38 cellular contexts compared by ENCODE assay signal in genomic region chr12:8894986-8895385, GRCh38.
"Had no signal": no experiment of that assay in that cellular context is flagged by ENCODE, and none has a peak within 500 bp of the region (broad histone marks: within the 10 kb centered on the region; RNA-seq: fewer than 3 reads in every experiment).

No MANE protein-coding gene starts in this region.

- H3K36me3 ChIP-seq: ascending aorta, cardiac muscle cell had no signal

- DNase-seq: activated B cell treated with CpG ODN at 0.5 μM for 24 hours; activated CD4-positive, alpha-beta memory T cell treated with anti-CD3 and anti-CD28 coated beads for 36 hours; activated CD4-positive, alpha-beta T cell treated with anti-CD3 and anti-CD28 coated beads for 4 hours; activated CD4-positive, alpha-beta T cell treated with anti-CD3 and anti-CD28 coated beads, Interleukin-2, amount 10 ng/mL, durations not matched to agents 24 days and 14 days; activated CD4-positive, alpha-beta T cell treated with anti-CD3 and anti-CD28 coated beads, Interleukin-2, amount 50 U/mL, for 1 hour; activated CD4-positive, alpha-beta T cell treated with anti-CD3 and anti-CD28 coated beads, Interleukin-2, amount 50 U/mL, for 4 hours; activated CD4-positive, CD25-positive, alpha-beta regulatory T cell treated with anti-CD3 and anti-CD28 coated beads, Interleukin-2, amount 50 U/mL, for 72 hours; activated CD8-positive, alpha-beta memory T cell treated with anti-CD3 and anti-CD28 coated beads for 24 hours; activated CD8-positive, alpha-beta memory T cell treated with anti-CD3 and anti-CD28 coated beads, Interleukin-2, amount 10 ng/mL, durations not matched to agents 7 days and 5 days; activated CD8-positive, alpha-beta memory T cell treated with anti-CD3 and anti-CD28 coated beads, Interleukin-2, amount 50 U/mL, for 48 hours; activated CD8-positive, alpha-beta T cell treated with anti-CD3 and anti-CD28 coated beads, Interleukin-2, amount 10 ng/mL, durations not matched to agents 7 days and 5 days; activated effector memory CD4-positive, alpha-beta T cell treated with Interleukin-2 at 50 U/mL for 16 hours; activated gamma-delta T cell; activated naive CD4-positive, alpha-beta T cell treated with anti-CD3 and anti-CD28 coated beads, Interleukin-2, amount 10 ng/mL, durations not matched to agents 7 days and 5 days; activated naive CD4-positive, alpha-beta T cell treated with Interleukin-2 at 50 U/mL for 16 hours; activated naive CD8-positive, alpha-beta T cell treated with anti-CD3 and anti-CD28 coated beads, Interleukin-2, amount 10 ng/mL, durations not matched to agents 7 days and 5 days; activated naive CD8-positive, alpha-beta T cell treated with anti-CD3 and anti-CD28 coated beads, Interleukin-2, amount 50 U/mL, for 24 hours; activated T-cell treated with anti-CD3 and anti-CD28 coated beads, Interleukin-2, amount 50 U/mL, for 24 hours; activated T-cell treated with anti-CD3 and anti-CD28 coated beads, Interleukin-2, amount 50 U/mL, for 48 hours; amygdala; anterior cingulate cortex; caudate nucleus; cerebellar nuclear complex; T-helper 1 cell; T-helper 2 cell; T-helper 9 cell had no signal

- H3K4me1 ChIP-seq: ascending aorta had no signal

- H3K27me3 Mint-ChIP-seq: activated B cell treated with CpG ODN at 0.5 μM for 24 hours; activated CD4-positive, alpha-beta memory T cell treated with anti-CD3 and anti-CD28 coated beads for 36 hours; activated naive CD4-positive, alpha-beta T cell treated with anti-CD3 and anti-CD28 coated beads, Interleukin-2, amount 50 U/mL, for 24 hours; activated naive CD8-positive, alpha-beta T cell; activated naive CD8-positive, alpha-beta T cell treated with anti-CD3 and anti-CD28 coated beads, Interleukin-2, amount 50 U/mL, for 24 hours; activated T-cell treated with anti-CD3 and anti-CD28 coated beads, Interleukin-2, amount 50 U/mL, for 24 hours; central memory CD8-positive, alpha-beta T cell had no signal

- H3K27me3 ChIP-seq: ascending aorta, cardiac muscle cell had no signal

- FAIRE-seq: bronchial epithelial cell, TTC549 had no signal

- H3K36me3 Mint-ChIP-seq: activated CD4-positive, alpha-beta memory T cell treated with anti-CD3 and anti-CD28 coated beads for 36 hours; activated CD8-positive, alpha-beta memory T cell treated with anti-CD3 and anti-CD28 coated beads, Interleukin-2, amount 10 ng/mL, durations not matched to agents 7 days and 5 days; activated naive CD4-positive, alpha-beta T cell treated with anti-CD3 and anti-CD28 coated beads, Interleukin-2, amount 10 ng/mL, durations not matched to agents 7 days and 5 days; activated naive CD4-positive, alpha-beta T cell treated with anti-CD3 and anti-CD28 coated beads, Interleukin-2, amount 50 U/mL, for 24 hours; activated naive CD8-positive, alpha-beta T cell; activated naive CD8-positive, alpha-beta T cell treated with anti-CD3 and anti-CD28 coated beads, Interleukin-2, amount 10 ng/mL, durations not matched to agents 7 days and 5 days; brain had no signal

- H3K9me3 ChIP-seq: ascending aorta had no signal

- H3K4me3 Mint-ChIP-seq: activated B cell treated with CpG ODN at 0.5 μM for 24 hours; activated CD4-positive, alpha-beta memory T cell treated with anti-CD3 and anti-CD28 coated beads for 36 hours; activated CD4-positive, alpha-beta T cell treated with anti-CD3 and anti-CD28 coated beads, Interleukin-2, amount 10 ng/mL, durations not matched to agents 24 days and 14 days; activated CD8-positive, alpha-beta memory T cell treated with anti-CD3 and anti-CD28 coated beads, Interleukin-2, amount 10 ng/mL, durations not matched to agents 7 days and 5 days; activated CD8-positive, alpha-beta T cell treated with anti-CD3 and anti-CD28 coated beads, Interleukin-2, amount 10 ng/mL, durations not matched to agents 7 days and 5 days; activated naive CD4-positive, alpha-beta T cell treated with anti-CD3 and anti-CD28 coated beads, Interleukin-2, amount 10 ng/mL, durations not matched to agents 7 days and 5 days; activated naive CD4-positive, alpha-beta T cell treated with anti-CD3 and anti-CD28 coated beads, Interleukin-2, amount 50 U/mL, for 24 hours; activated naive CD8-positive, alpha-beta T cell; activated naive CD8-positive, alpha-beta T cell treated with anti-CD3 and anti-CD28 coated beads, Interleukin-2, amount 10 ng/mL, durations not matched to agents 7 days and 5 days; activated naive CD8-positive, alpha-beta T cell treated with anti-CD3 and anti-CD28 coated beads, Interleukin-2, amount 50 U/mL, for 24 hours; activated T-cell treated with anti-CD3 and anti-CD28 coated beads, Interleukin-2, amount 50 U/mL, for 24 hours; brain; central memory CD8-positive, alpha-beta T cell; T-helper 1 cell treated with Interleukin-12 subunit alpha and Interleukin-12 subunit beta and Interleukin-4 antibody, amounts not matched to agents 30 μg/mL and 1 μg/mL, for 36 hours; T-helper 2 cell treated with Interferon-gamma antibody and Interleukin-4, amounts not matched to agents 5 μg/mL and 100 μg/mL, for 36 hours had no signal

- H3K4me1 Mint-ChIP-seq: brain had no signal

- H3K27ac ChIP-seq: ascending aorta, cardiac muscle cell, VCaP had no signal

- H3K4me3 ChIP-seq: ascending aorta, cardiac muscle cell had no signal

- ATAC-seq: activated CD8-positive, alpha-beta memory T cell treated with anti-CD3 and anti-CD28 coated beads, Interleukin-2, amount 10 ng/mL, durations not matched to agents 7 days and 5 days; activated CD8-positive, alpha-beta T cell treated with anti-CD3 and anti-CD28 coated beads, Interleukin-2, amount 10 ng/mL, durations not matched to agents 7 days and 5 days had no signal

- H3K27ac Mint-ChIP-seq: activated B cell treated with CpG ODN at 0.5 μM for 24 hours; activated CD4-positive, alpha-beta memory T cell treated with anti-CD3 and anti-CD28 coated beads for 36 hours; activated CD4-positive, alpha-beta T cell treated with anti-CD3 and anti-CD28 coated beads, Interleukin-2, amount 10 ng/mL, durations not matched to agents 24 days and 14 days; activated CD8-positive, alpha-beta memory T cell treated with anti-CD3 and anti-CD28 coated beads, Interleukin-2, amount 10 ng/mL, durations not matched to agents 7 days and 5 days; activated CD8-positive, alpha-beta T cell treated with anti-CD3 and anti-CD28 coated beads, Interleukin-2, amount 10 ng/mL, durations not matched to agents 7 days and 5 days; activated naive CD4-positive, alpha-beta T cell treated with anti-CD3 and anti-CD28 coated beads, Interleukin-2, amount 10 ng/mL, durations not matched to agents 7 days and 5 days; activated naive CD4-positive, alpha-beta T cell treated with anti-CD3 and anti-CD28 coated beads, Interleukin-2, amount 50 U/mL, for 24 hours; activated naive CD8-positive, alpha-beta T cell; activated naive CD8-positive, alpha-beta T cell treated with anti-CD3 and anti-CD28 coated beads, Interleukin-2, amount 10 ng/mL, durations not matched to agents 7 days and 5 days; activated naive CD8-positive, alpha-beta T cell treated with anti-CD3 and anti-CD28 coated beads, Interleukin-2, amount 50 U/mL, for 24 hours; activated T-cell treated with anti-CD3 and anti-CD28 coated beads, Interleukin-2, amount 50 U/mL, for 24 hours; activated T-helper 2 cell treated with anti-CD3 and anti-CD28 coated beads, Interferon-gamma antibody, Interleukin-2, Interleukin-4, amounts not matched to agents 10 μg/mL and 5 μg/mL and 100 μg/mL, durations not matched to agents 14 hours and 24 hours and 36 hours; brain; T-helper 1 cell treated with Interleukin-12 subunit alpha and Interleukin-12 subunit beta and Interleukin-4 antibody, amounts not matched to agents 30 μg/mL and 1 μg/mL, for 36 hours; T-helper 2 cell treated with Interferon-gamma antibody and Interleukin-4, amounts not matched to agents 5 μg/mL and 100 μg/mL, for 36 hours had no signal

- H3K9me3 Mint-ChIP-seq: activated CD4-positive, alpha-beta memory T cell treated with anti-CD3 and anti-CD28 coated beads for 36 hours; activated CD4-positive, alpha-beta T cell treated with anti-CD3 and anti-CD28 coated beads, Interleukin-2, amount 10 ng/mL, durations not matched to agents 24 days and 14 days; activated naive CD4-positive, alpha-beta T cell treated with anti-CD3 and anti-CD28 coated beads, Interleukin-2, amount 10 ng/mL, durations not matched to agents 7 days and 5 days; activated naive CD4-positive, alpha-beta T cell treated with anti-CD3 and anti-CD28 coated beads, Interleukin-2, amount 50 U/mL, for 24 hours; activated naive CD8-positive, alpha-beta T cell treated with anti-CD3 and anti-CD28 coated beads, Interleukin-2, amount 10 ng/mL, durations not matched to agents 7 days and 5 days; activated naive CD8-positive, alpha-beta T cell treated with anti-CD3 and anti-CD28 coated beads, Interleukin-2, amount 50 U/mL, for 24 hours; activated T-cell treated with anti-CD3 and anti-CD28 coated beads, Interleukin-2, amount 50 U/mL, for 24 hours; activated T-helper 2 cell treated with anti-CD3 and anti-CD28 coated beads, Interferon-gamma antibody, Interleukin-2, Interleukin-4, amounts not matched to agents 10 μg/mL and 5 μg/mL and 100 μg/mL, durations not matched to agents 14 hours and 24 hours and 36 hours; central memory CD8-positive, alpha-beta T cell; T-helper 1 cell treated with Interleukin-12 subunit alpha and Interleukin-12 subunit beta and Interleukin-4 antibody, amounts not matched to agents 30 μg/mL and 1 μg/mL, for 36 hours; T-helper 2 cell treated with Interferon-gamma antibody and Interleukin-4, amounts not matched to agents 5 μg/mL and 100 μg/mL, for 36 hours had no signal
